20 cellular contexts compared by ENCODE assay signal in the genomic region with DNA sequence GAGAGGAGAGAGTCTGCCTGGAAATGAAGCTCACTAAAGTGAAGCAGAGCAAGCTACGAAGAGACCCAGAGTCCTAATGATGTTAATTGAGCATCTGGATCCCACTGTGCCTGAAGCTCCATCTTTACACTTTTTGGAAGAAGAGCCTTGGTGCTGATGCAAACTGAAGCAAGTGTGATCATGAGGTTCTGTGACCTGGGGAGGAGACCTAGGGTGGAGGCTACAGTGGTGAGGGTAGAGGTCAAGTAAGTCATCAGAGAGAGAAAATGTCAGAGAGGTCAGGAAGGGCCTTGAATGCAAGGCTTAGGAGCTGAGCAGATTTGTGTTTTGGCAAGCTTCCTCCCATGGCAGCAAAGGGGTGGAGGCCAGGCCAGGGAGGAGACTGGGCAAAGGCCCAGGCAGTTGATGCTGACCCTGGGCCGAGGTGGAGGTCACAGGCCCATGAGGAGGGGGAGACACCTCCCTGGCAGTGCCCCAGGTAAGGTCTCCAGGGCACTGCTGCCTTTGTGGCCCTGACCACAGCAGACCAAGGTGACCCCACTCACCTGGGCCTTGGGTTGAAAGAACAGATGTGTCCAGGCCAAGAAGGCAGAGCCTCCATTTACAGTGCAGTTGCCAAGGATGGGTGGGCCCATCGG. TPM values are rescaled to one million over a fixed set of nuclear protein-coding genes. Genes with fewer than 3 reads are reported as not detected.
DNase-seq lines count a peak whose midpoint lies in the region; ATAC-seq, FAIRE-seq and TF ChIP-seq lines count a peak whose summit lies in the region.
"Had no signal": no experiment of that assay in that cellular context is flagged by ENCODE, and none has a peak within 500 bp of the region (broad histone marks: within the 10 kb centered on the region; RNA-seq: fewer than 3 reads in every experiment).

No MANE protein-coding gene starts in this region.

- no peak overlapping the region for H2AFZ ChIP-seq in osteoblast (ENCODE audit: low read length)

- H3K4me3 ChIP-seq in bronchial epithelial cell (ENCODE audit: low read depth, low read length), result no peak overlapping the region
- H3K4me3 ChIP-seq in osteoblast (ENCODE audit: insufficient read depth, low read length), result no peak overlapping the region

- H3K9me3 Mint-ChIP-seq in stimulated activated effector memory CD8-positive, alpha-beta T cell treated with anti-CD3 and anti-CD28 coated beads, Interleukin-12 subunit alpha, Interleukin-12 subunit beta, amount 100 ng/mL, for 72 hours, result no peaks in the 10 kb centered on the region
- H3K9me3 Mint-ChIP-seq in endothelial cell (ENCODE audit: unreplicated experiment), result no peaks in the 10 kb centered on the region

- no peaks in the 10 kb centered on the region for H3K9me3 ChIP-seq in osteoblast (ENCODE audit: low read depth, low read length)

- H3K27ac ChIP-seq in osteoblast (ENCODE audit: low read depth, low read length), result no peak overlapping the region
- H3K27ac ChIP-seq: C4-2B, KMS-11 had no signal

- H3K4me3 Mint-ChIP-seq in stimulated activated effector memory CD8-positive, alpha-beta T cell treated with anti-CD3 and anti-CD28 coated beads, Interleukin-12 subunit alpha, Interleukin-12 subunit beta, amount 100 ng/mL, for 72 hours, result no peak overlapping the region
- no peak overlapping the region for H3K4me3 Mint-ChIP-seq in endothelial cell (ENCODE audit: unreplicated experiment)

- no peaks in the 10 kb centered on the region for H4K20me1 ChIP-seq in osteoblast (ENCODE audit: insufficient read depth, low read length)

- H3K27ac Mint-ChIP-seq in stimulated activated effector memory CD8-positive, alpha-beta T cell treated with anti-CD3 and anti-CD28 coated beads, Interleukin-12 subunit alpha, Interleukin-12 subunit beta, amount 100 ng/mL, for 72 hours, result no peak overlapping the region
- H3K27ac Mint-ChIP-seq in endothelial cell (ENCODE audit: unreplicated experiment), result no peak overlapping the region

- peak; percentile 92 for FAIRE-seq in bronchial epithelial cell (lab: Jason Lieb, UNC)
- FAIRE-seq: HepG2 had no signal

- H3K27me3 ChIP-seq in bronchial epithelial cell (ENCODE audit: control insufficient read depth, insufficient read depth, low read length) (peaks cover 7% of the 10 kb centered on the region), osteoblast (ENCODE audit: insufficient read depth, low read length) (peaks cover 21% of the 10 kb centered on the region)

- H3K79me2 ChIP-seq in osteoblast (ENCODE audit: insufficient read depth, low read length), result no peaks in the 10 kb centered on the region

- intact Hi-C loops in left cardiac atrium (cut with DNase I), result no loop called here

- no peaks in the 10 kb centered on the region for H3K4me1 Mint-ChIP-seq in stimulated activated effector memory CD8-positive, alpha-beta T cell treated with anti-CD3 and anti-CD28 coated beads, Interleukin-12 subunit alpha, Interleukin-12 subunit beta, amount 100 ng/mL, for 72 hours
- peaks cover 10% of the 10 kb centered on the region for H3K4me1 Mint-ChIP-seq in endothelial cell (ENCODE audit: unreplicated experiment)

- H3K36me3 ChIP-seq in bronchial epithelial cell (ENCODE audit: control insufficient read depth, insufficient read depth, low read length) (no peaks in the 10 kb centered on the region), osteoblast (ENCODE audit: insufficient read depth, low read length) (no peaks in the 10 kb centered on the region)

- no peaks in the 10 kb centered on the region for H3K4me1 ChIP-seq in osteoblast (ENCODE audit: insufficient read depth, low read length)

- H3K4me2 ChIP-seq in osteoblast (ENCODE audit: insufficient read depth, low read length), result no peak overlapping the region
- H3K4me2 ChIP-seq: KMS-11 had no signal

- peaks cover 5% of the 10 kb centered on the region for H3K27me3 Mint-ChIP-seq in endothelial cell (ENCODE audit: unreplicated experiment)

- no peak for TF ChIP-seq CTCF in bronchial epithelial cell (IDR thresholded peaks at IDR 0.05; ENCODE audit: insufficient read depth, low read length, severe bottlenecking)
- TF ChIP-seq CTCF in osteoblast (IDR thresholded peaks at IDR 0.05; ENCODE audit: extremely low read depth, low read depth, low read length), result no peak
- TF ChIP-seq CTCF in endothelial cell (IDR thresholded peaks at IDR 0.05; ENCODE audit: unreplicated experiment), result no peak

- ATAC-seq in left cardiac atrium (no peak), GM18909 (IDR thresholded peaks at IDR 0.05; ENCODE audit: poor library complexity, unreplicated experiment) (no peak)
- no peak for ATAC-seq in stimulated activated effector memory CD8-positive, alpha-beta T cell treated with anti-CD3 and anti-CD28 coated beads, Interleukin-12 subunit alpha, Interleukin-12 subunit beta, amount 100 ng/mL, for 72 hours

- DNase-seq in bronchial epithelial cell (ENCODE audit: low read depth), result no peak
- peak; percentile 8 for DNase-seq in left cardiac atrium
- peak; percentile 23 for DNase-seq in osteoblast (ENCODE audit: insufficient read length, low spot score, missing footprints)
- DNase-seq in stimulated activated effector memory CD8-positive, alpha-beta T cell treated with anti-CD3 and anti-CD28 coated beads, Interleukin-12 subunit alpha, Interleukin-12 subunit beta, amount 100 ng/mL, for 72 hours (ENCODE audit: low spot score in 2 of 2), result no peak
- DNase-seq in glomerular visceral epithelial cell (ENCODE audit: extremely low spot score), result no peak
- no peak for DNase-seq in endothelial cell (ENCODE audit: low spot score)
- DNase-seq: ACHN, AML-193, DMS79 treated with DMSO at 0.1 percent for 48 hours, H7, MV-4-11, NCI-H187 treated with DMSO at 0.1 percent for 48 hours, NCI-H2227 treated with DMSO at 0.1 percent for 48 hours, NCI-H510A treated with DMSO at 0.1 percent for 48 hours, NCI-H774, OCI-M1 had no signal

- H3K36me3 Mint-ChIP-seq in stimulated activated effector memory CD8-positive, alpha-beta T cell treated with anti-CD3 and anti-CD28 coated beads, Interleukin-12 subunit alpha, Interleukin-12 subunit beta, amount 100 ng/mL, for 72 hours, result no peaks in the 10 kb centered on the region
- no peaks in the 10 kb centered on the region for H3K36me3 Mint-ChIP-seq in endothelial cell (ENCODE audit: low read depth, unreplicated experiment)

RNA-seq across cellular contexts. Expression of a gene that starts 1.6 kb away (rescaled TPM):
- total RNA-seq in bronchial epithelial cell, result under 0.01 TPM in 2 replicates
- total RNA-seq in left cardiac atrium, result 10 to 100 TPM; 18.2 to 19.8 TPM
- under 0.01 and 1.4 TPM in 2 replicates for total RNA-seq in osteoblast
- total RNA-seq in endothelial cell (ENCODE audit: unreplicated experiment), result 6.6 TPM

Comparison
In these comparisons a context has a peak if more than half of its experiments do, and no peak if none do; other contexts are left out.
1. DNase-seq: peak in left cardiac atrium (single experiment) and osteoblast (single experiment); none in bronchial epithelial cell (single experiment), stimulated activated effector memory CD8-positive, alpha-beta T cell treated with anti-CD3 and anti-CD28 coated beads, Interleukin-12 subunit alpha, Interleukin-12 subunit beta, amount 100 ng/mL, for 72 hours (0 of 2), glomerular visceral epithelial cell (single experiment) and endothelial cell (single experiment).